ENCODE assay signal across 25 cellular contexts in the genomic region with DNA sequence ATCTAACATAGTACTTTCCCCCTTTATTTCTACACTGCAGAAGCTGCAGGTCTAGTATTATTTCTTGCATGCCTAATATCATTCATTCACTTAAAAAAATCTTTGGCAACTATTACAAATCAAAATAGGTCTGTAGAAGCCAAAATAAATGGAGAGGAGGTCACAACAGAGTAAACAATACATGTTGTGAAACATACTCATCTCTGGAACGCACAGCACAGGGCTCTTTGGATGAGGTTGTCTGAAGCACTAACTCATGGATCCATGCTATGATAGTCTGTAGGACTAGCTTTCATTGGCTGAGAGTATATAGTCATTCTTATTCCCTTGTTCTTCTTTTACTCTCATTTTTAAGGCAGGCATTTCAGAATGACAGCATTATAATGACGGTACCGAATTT.
"Had no signal": no experiment of that assay in that cellular context is flagged by ENCODE, and none has a peak within 500 bp of the region (broad histone marks: within the 10 kb centered on the region; RNA-seq: fewer than 3 reads in every experiment).

No MANE protein-coding gene starts in this region.

- H3K27ac Mint-ChIP-seq: IgD-negative memory B cell had no signal

- H3K9me3 ChIP-seq: SK-N-SH had no signal

- FAIRE-seq: K562 had no signal

- H3K9ac ChIP-seq: KMS-11, SK-N-SH had no signal

- H3K27me3 Mint-ChIP-seq: IgD-negative memory B cell had no signal

- H3K4me3 ChIP-seq: K562 had no signal

- DNase-seq: Kasumi-1, MM.1S, MV-4-11, NCI-H1048, NCI-H1105 treated with DMSO at 0.1 percent for 48 hours, NCI-H1417 treated with DMSO at 0.1 percent for 48 hours, NCI-H146, NCI-H1694 treated with DMSO at 0.1 percent for 48 hours, NCI-H1930, NCI-H2081, NCI-H2107, NCI-H226, NCI-H446, NCI-H510A, NCI-H524 treated with DMSO at 0.1 percent for 48 hours, NCI-H69, NCI-H774, SHP77, SK-N-SH, SW 1271 had no signal

- H3K4me3 Mint-ChIP-seq: IgD-negative memory B cell had no signal

- H3K27ac ChIP-seq: KMS-11, RWPE1 had no signal

- H3K4me2 ChIP-seq: KMS-11, SK-N-SH had no signal

- ATAC-seq: K562, Panc1 had no signal
